In genomic region chr14:58150243-58150805, GRCh38 we compare ENCODE assay signal across 1 cellular context.
TF ChIP-seq lines count a peak whose summit lies in the region.

No MANE protein-coding gene starts in this region.

TF ChIP-seq in A549, 52 proteins besides CTCF, POLR2A, EP300 and RAD21 (continued from another document):
- TF ChIP-seq, protein P1, sequence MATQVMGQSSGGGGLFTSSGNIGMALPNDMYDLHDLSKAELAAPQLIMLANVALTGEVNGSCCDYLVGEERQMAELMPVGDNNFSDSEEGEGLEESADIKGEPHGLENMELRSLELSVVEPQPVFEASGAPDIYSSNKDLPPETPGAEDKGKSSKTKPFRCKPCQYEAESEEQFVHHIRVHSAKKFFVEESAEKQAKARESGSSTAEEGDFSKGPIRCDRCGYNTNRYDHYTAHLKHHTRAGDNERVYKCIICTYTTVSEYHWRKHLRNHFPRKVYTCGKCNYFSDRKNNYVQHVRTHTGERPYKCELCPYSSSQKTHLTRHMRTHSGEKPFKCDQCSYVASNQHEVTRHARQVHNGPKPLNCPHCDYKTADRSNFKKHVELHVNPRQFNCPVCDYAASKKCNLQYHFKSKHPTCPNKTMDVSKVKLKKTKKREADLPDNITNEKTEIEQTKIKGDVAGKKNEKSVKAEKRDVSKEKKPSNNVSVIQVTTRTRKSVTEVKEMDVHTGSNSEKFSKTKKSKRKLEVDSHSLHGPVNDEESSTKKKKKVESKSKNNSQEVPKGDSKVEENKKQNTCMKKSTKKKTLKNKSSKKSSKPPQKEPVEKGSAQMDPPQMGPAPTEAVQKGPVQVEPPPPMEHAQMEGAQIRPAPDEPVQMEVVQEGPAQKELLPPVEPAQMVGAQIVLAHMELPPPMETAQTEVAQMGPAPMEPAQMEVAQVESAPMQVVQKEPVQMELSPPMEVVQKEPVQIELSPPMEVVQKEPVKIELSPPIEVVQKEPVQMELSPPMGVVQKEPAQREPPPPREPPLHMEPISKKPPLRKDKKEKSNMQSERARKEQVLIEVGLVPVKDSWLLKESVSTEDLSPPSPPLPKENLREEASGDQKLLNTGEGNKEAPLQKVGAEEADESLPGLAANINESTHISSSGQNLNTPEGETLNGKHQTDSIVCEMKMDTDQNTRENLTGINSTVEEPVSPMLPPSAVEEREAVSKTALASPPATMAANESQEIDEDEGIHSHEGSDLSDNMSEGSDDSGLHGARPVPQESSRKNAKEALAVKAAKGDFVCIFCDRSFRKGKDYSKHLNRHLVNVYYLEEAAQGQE (IDR thresholded peaks at IDR 0.05) = no peak
- TF ChIP-seq, protein P2, sequence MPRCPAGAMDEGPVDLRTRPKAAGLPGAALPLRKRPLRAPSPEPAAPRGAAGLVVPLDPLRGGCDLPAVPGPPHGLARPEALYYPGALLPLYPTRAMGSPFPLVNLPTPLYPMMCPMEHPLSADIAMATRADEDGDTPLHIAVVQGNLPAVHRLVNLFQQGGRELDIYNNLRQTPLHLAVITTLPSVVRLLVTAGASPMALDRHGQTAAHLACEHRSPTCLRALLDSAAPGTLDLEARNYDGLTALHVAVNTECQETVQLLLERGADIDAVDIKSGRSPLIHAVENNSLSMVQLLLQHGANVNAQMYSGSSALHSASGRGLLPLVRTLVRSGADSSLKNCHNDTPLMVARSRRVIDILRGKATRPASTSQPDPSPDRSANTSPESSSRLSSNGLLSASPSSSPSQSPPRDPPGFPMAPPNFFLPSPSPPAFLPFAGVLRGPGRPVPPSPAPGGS (IDR thresholded peaks at IDR 0.05) = no peak
TF ChIP-seq in A549: peak in this region for 1.
